In genomic region chr10:118741994-118742393, GRCh38 we compare ENCODE assay signal across 21 cellular contexts. TPM values are rescaled to one million over a fixed set of nuclear protein-coding genes. Genes with fewer than 3 reads are reported as not detected.
DNase-seq lines count a peak whose midpoint lies in the region; ATAC-seq and TF ChIP-seq lines count a peak whose summit lies in the region.
"Had no signal": no experiment of that assay in that cellular context is flagged by ENCODE, and none has a peak within 500 bp of the region (broad histone marks: within the 10 kb centered on the region; RNA-seq: fewer than 3 reads in every experiment).

No MANE protein-coding gene starts in this region.

- H3K4me3 Mint-ChIP-seq in MCF 10A (ENCODE audit: unreplicated experiment) (peak overlapping the region; percentile 17), mesothelial cell of epicardium (no peak overlapping the region)
- no peak overlapping the region for H3K4me3 Mint-ChIP-seq in activated naive CD4-positive, alpha-beta T cell treated with anti-CD3 and anti-CD28 coated beads for 36 hours

- H3K9me3 ChIP-seq in uterus (no peaks in the 10 kb centered on the region), aorta (ENCODE audit: control insufficient read depth, low read length) (no peaks in the 10 kb centered on the region)
- H3K9me3 ChIP-seq: stomach, upper lobe of left lung had no signal

- TF ChIP-seq CTCF in MCF 10A (IDR thresholded peaks at IDR 0.05; ENCODE audit: unreplicated experiment) (no peak), mesothelial cell of epicardium (IDR thresholded peaks at IDR 0.05; ENCODE audit: unreplicated experiment) (no peak), uterus (IDR thresholded peaks at IDR 0.05) (no peak)

- H3K9me3 Mint-ChIP-seq in MCF 10A (ENCODE audit: unreplicated experiment), result no peaks in the 10 kb centered on the region
- H3K9me3 Mint-ChIP-seq in mesothelial cell of epicardium, result peaks cover 4% of the 10 kb centered on the region
- H3K9me3 Mint-ChIP-seq in activated naive CD4-positive, alpha-beta T cell treated with anti-CD3 and anti-CD28 coated beads for 36 hours, result no peaks in the 10 kb centered on the region
- H3K9me3 Mint-ChIP-seq: activated T-helper 2 cell treated with anti-CD3 and anti-CD28 coated beads, Interferon-gamma antibody, Interleukin-2, Interleukin-4, amounts not matched to agents 10 μg/mL and 5 μg/mL and 100 μg/mL, durations not matched to agents 14 hours and 24 hours and 36 hours had no signal

- no peak for ATAC-seq in aorta (ENCODE audit: low FRiP score)

- DNase-seq in MCF 10A (ENCODE audit: unreplicated experiment), result no peak
- DNase-seq in mesothelial cell of epicardium (ENCODE audit: low spot score in 2 of 2, unreplicated experiment in 2 of 2), result no peak
- DNase-seq in uterus, result no peak
- DNase-seq in activated naive CD4-positive, alpha-beta T cell treated with anti-CD3 and anti-CD28 coated beads for 36 hours, result no peak
- DNase-seq in NCI-H2107 treated with DMSO at 0.1 percent for 48 hours (lab: John Stamatoyannopoulos, UW; ENCODE audit: unreplicated experiment), result no peak
- no peak for DNase-seq in aorta
- DNase-seq: activated CD4-positive, alpha-beta T cell treated with anti-CD3 and anti-CD28 coated beads for 4 hours; AML-193; brain microvascular endothelial cell; dermis blood vessel endothelial cell; DND-41; mesendoderm; NCI-H2107; nephron progenitor cell; Right ventricle myocardium superior; stimulated activated CD4-positive, alpha-beta T cell treated with anti-CD3 and anti-CD28 coated beads, Interleukin-4, amount 100 ng/mL, for 1 hour; stomach; upper lobe of left lung had no signal

- H3K36me3 ChIP-seq in uterus, result no peaks in the 10 kb centered on the region
- no peaks in the 10 kb centered on the region for H3K36me3 ChIP-seq in aorta (ENCODE audit: control insufficient read depth in 1 of 2, insufficient read depth in 2 of 2, low read length in 1 of 2)
- H3K36me3 ChIP-seq: brain microvascular endothelial cell, stomach, upper lobe of left lung had no signal

- TF ChIP-seq EP300 in Ishikawa (IDR thresholded peaks at IDR 0.05; ENCODE audit: borderline replicate concordance), result no peak

- POLR2A ChIA-PET in MCF 10A (lab: Yijun Ruan, JAX), result interaction anchor here (0.7 to 4.8 kb wide), 6 partner anchors 9 to 289 kb away, joined by 3 to 47 read pairs (median 8); partner anchors contain the start of gene CACUL1

- H3K27me3 ChIP-seq in uterus, result no peaks in the 10 kb centered on the region
- H3K27me3 ChIP-seq in aorta (ENCODE audit: control insufficient read depth in 1 of 2, insufficient read depth in 2 of 2, low read length in 1 of 2), result no peaks in the 10 kb centered on the region
- H3K27me3 ChIP-seq: brain microvascular endothelial cell, stomach, upper lobe of left lung had no signal

- CTCF ChIA-PET in MCF 10A (lab: Yijun Ruan, JAX), result no interaction called here
- CTCF ChIA-PET in activated naive CD4-positive, alpha-beta T cell treated with anti-CD3 and anti-CD28 coated beads for 36 hours (lab: Charles Lee), result interaction anchor here (2.3 kb wide), 1 partner anchor 13 kb away, joined by 6 read pairs; the partner anchor contains the start of gene CACUL1

- TF ChIP-seq RAD21 in Ishikawa (IDR thresholded peaks at IDR 0.05; ENCODE audit: low read depth), result no peak

- no peak overlapping the region for H3K4me3 ChIP-seq in uterus
- H3K4me3 ChIP-seq in aorta (ENCODE audit: low read length in 2 of 2), result no peak overlapping the region
- H3K4me3 ChIP-seq: stomach, upper lobe of left lung had no signal

- H3K27ac ChIP-seq in uterus (peak overlapping the region; percentile 39 to 71), aorta (ENCODE audit: low read depth in 1 of 2, low read length in 2 of 2) (no peak overlapping the region)
- H3K27ac ChIP-seq: brain microvascular endothelial cell had no signal

- H3K36me3 Mint-ChIP-seq in MCF 10A (ENCODE audit: insufficient read depth, unreplicated experiment), result peaks cover 7% of the 10 kb centered on the region
- peaks cover 10% of the 10 kb centered on the region for H3K36me3 Mint-ChIP-seq in mesothelial cell of epicardium
- no peaks in the 10 kb centered on the region for H3K36me3 Mint-ChIP-seq in activated naive CD4-positive, alpha-beta T cell treated with anti-CD3 and anti-CD28 coated beads for 36 hours (ENCODE audit: low read depth)

- H3K27me3 Mint-ChIP-seq in MCF 10A (ENCODE audit: insufficient read depth, unreplicated experiment) (no peaks in the 10 kb centered on the region), mesothelial cell of epicardium (ENCODE audit: low read depth) (no peaks in the 10 kb centered on the region)
- no peaks in the 10 kb centered on the region for H3K27me3 Mint-ChIP-seq in activated naive CD4-positive, alpha-beta T cell treated with anti-CD3 and anti-CD28 coated beads for 36 hours (ENCODE audit: low read depth)
- H3K27me3 Mint-ChIP-seq: progenitor cell of endocrine pancreas had no signal

- H3K4me1 Mint-ChIP-seq in MCF 10A (ENCODE audit: insufficient read depth, unreplicated experiment) (peaks cover 59% of the 10 kb centered on the region), mesothelial cell of epicardium (peaks cover 59% of the 10 kb centered on the region)
- peaks cover 63% of the 10 kb centered on the region for H3K4me1 Mint-ChIP-seq in activated naive CD4-positive, alpha-beta T cell treated with anti-CD3 and anti-CD28 coated beads for 36 hours (ENCODE audit: low read depth)

- H3K4me1 ChIP-seq in uterus (peaks cover 7 to 19% of the 10 kb centered on the region in 2 donors), aorta (ENCODE audit: control insufficient read depth in 1 of 2, insufficient read depth in 2 of 2, low read length in 2 of 2) (peaks cover 0 to 5% of the 10 kb centered on the region in 2 donors)

- TSS peak; percentile 8 for BruUV-seq in MCF 10A (replicated peaks; lab: Mats Ljungman, UMichigan)

- TF ChIP-seq POLR2A in uterus (IDR thresholded peaks at IDR 0.05), result no peak

- H3K27ac Mint-ChIP-seq in MCF 10A (ENCODE audit: low read depth, unreplicated experiment), result peak overlapping the region; percentile 81
- H3K27ac Mint-ChIP-seq in mesothelial cell of epicardium, result peak overlapping the region; percentile 9
- H3K27ac Mint-ChIP-seq in activated naive CD4-positive, alpha-beta T cell treated with anti-CD3 and anti-CD28 coated beads for 36 hours, result no peak overlapping the region
- H3K27ac Mint-ChIP-seq: activated T-helper 2 cell treated with anti-CD3 and anti-CD28 coated beads, Interferon-gamma antibody, Interleukin-2, Interleukin-4, amounts not matched to agents 10 μg/mL and 5 μg/mL and 100 μg/mL, durations not matched to agents 14 hours and 24 hours and 36 hours had no signal

- intact Hi-C loops in MCF 10A (cut with micrococcal nuclease), result no loop called here
- intact Hi-C loops in uterus (cut with DNase I; ENCODE audit: low total_unique reads), result no loop called here
- intact Hi-C loops in activated naive CD4-positive, alpha-beta T cell treated with anti-CD3 and anti-CD28 coated beads for 36 hours (cut with micrococcal nuclease), result no loop called here
- intact Hi-C loops in aorta (cut with DNase I), result no loop called here

- WGBS in aorta, 2 donors, result 28 to 35% methylated on average over 2 of the region's 2 CpGs

TF ChIP-seq in Ishikawa, 13 proteins besides CTCF, POLR2A, EP300 and RAD21:
- TF ChIP-seq YY1 (IDR thresholded peaks at IDR 0.05; ENCODE audit: low read depth) (no peak), NFIC (IDR thresholded peaks at IDR 0.05) (peak; percentile 20; the same call in 1 of the 2 replicates), CREB1 (IDR thresholded peaks at IDR 0.05; ENCODE audit: low read depth) (no peak), TAF1 (IDR thresholded peaks at IDR 0.05; ENCODE audit: low read depth) (no peak)

RNA-seq across cellular contexts. Expression of gene CACUL1, which starts 12.8 kb away (rescaled TPM):
- total RNA-seq in MCF 10A (2022), result 45.9 and 51.0 TPM in 2 replicates
- total RNA-seq in mesothelial cell of epicardium, result 63.7 to 65.0 TPM (median 63.9 TPM) in 3 replicates
- 10 to 100 TPM; 24.8 to 61.0 (median 29.6) TPM for total RNA-seq in uterus
- total RNA-seq in activated naive CD4-positive, alpha-beta T cell treated with anti-CD3 and anti-CD28 coated beads for 36 hours, result 10 to 100 TPM; 18.4 to 19.2 TPM
- 10 to 100 TPM; 39.2 to 48.7 TPM for total RNA-seq in aorta
- polyA plus RNA-seq in aorta, result 1 to 10 TPM; 5.3 to 8.5 TPM

Comparison
In these comparisons a context has a peak if more than half of its experiments do, and no peak if none do; other contexts are left out.
1. H3K27ac ChIP-seq: peak in uterus (2 of 2); none in aorta (0 of 2).